Comparison of ENCODE assay signal across 25 cellular contexts in genomic region chr14:29652586-29652985, GRCh38.
DNase-seq lines count a peak whose midpoint lies in the region; ATAC-seq and TF ChIP-seq lines count a peak whose summit lies in the region.
"Had no signal": no experiment of that assay in that cellular context is flagged by ENCODE, and none has a peak within 500 bp of the region (broad histone marks: within the 10 kb centered on the region; RNA-seq: fewer than 3 reads in every experiment).

No MANE protein-coding gene starts in this region.

- H3K4me3 Mint-ChIP-seq in stimulated activated effector memory CD8-positive, alpha-beta T cell treated with anti-CD3 and anti-CD28 coated beads, Interleukin-12 subunit alpha, Interleukin-12 subunit beta, amount 100 ng/mL, for 72 hours, result no peak overlapping the region

- peaks cover 18% of the 10 kb centered on the region for H3K9me3 Mint-ChIP-seq in stimulated activated effector memory CD8-positive, alpha-beta T cell treated with anti-CD3 and anti-CD28 coated beads, Interleukin-12 subunit alpha, Interleukin-12 subunit beta, amount 100 ng/mL, for 72 hours

- no peak overlapping the region for H3K27ac Mint-ChIP-seq in stimulated activated effector memory CD8-positive, alpha-beta T cell treated with anti-CD3 and anti-CD28 coated beads, Interleukin-12 subunit alpha, Interleukin-12 subunit beta, amount 100 ng/mL, for 72 hours

- H3K36me3 ChIP-seq in adipocyte (ENCODE audit: control insufficient read depth, insufficient read depth, low read length, severe bottlenecking), result peaks cover 23% of the 10 kb centered on the region
- H3K36me3 ChIP-seq: MG63 had no signal

- no peak overlapping the region for H3K9ac ChIP-seq in adipocyte (ENCODE audit: low read length)
- H3K9ac ChIP-seq: SK-N-SH had no signal

- H3K4me1 ChIP-seq in adipocyte (ENCODE audit: control insufficient read depth, insufficient read depth, low read length), result peaks cover 38% of the 10 kb centered on the region

- TF ChIP-seq CTCF in AG10803 (conservative IDR thresholded peaks at IDR 0.05; ENCODE audit: low read length), result no peak
- TF ChIP-seq CTCF in choroid plexus epithelial cell (conservative IDR thresholded peaks at IDR 0.05; ENCODE audit: low read depth, low read length), result no peak
- TF ChIP-seq CTCF in omental fat pad (IDR thresholded peaks at IDR 0.05), result no peak

- H3K4me3 ChIP-seq in AG10803 (ENCODE audit: low read length) (no peak overlapping the region), adipocyte (ENCODE audit: low read length) (no peak overlapping the region), choroid plexus epithelial cell (ENCODE audit: low read depth, low read length) (no peak overlapping the region)
- H3K4me3 ChIP-seq: GM12878, MG63 had no signal

- H3K36me3 Mint-ChIP-seq in stimulated activated effector memory CD8-positive, alpha-beta T cell treated with anti-CD3 and anti-CD28 coated beads, Interleukin-12 subunit alpha, Interleukin-12 subunit beta, amount 100 ng/mL, for 72 hours, result no peaks in the 10 kb centered on the region

- H3K4me1 Mint-ChIP-seq in stimulated activated effector memory CD8-positive, alpha-beta T cell treated with anti-CD3 and anti-CD28 coated beads, Interleukin-12 subunit alpha, Interleukin-12 subunit beta, amount 100 ng/mL, for 72 hours, result no peaks in the 10 kb centered on the region

- no peaks in the 10 kb centered on the region for H3K27me3 ChIP-seq in adipocyte (replicated peaks; ENCODE audit: control insufficient read depth, insufficient read depth, low read length)
- H3K27me3 ChIP-seq: MG63 had no signal

- peak; percentile 50 for ATAC-seq in omental fat pad (ENCODE audit: low FRiP score)
- no peak for ATAC-seq in HG02981 (IDR thresholded peaks at IDR 0.05; ENCODE audit: unreplicated experiment)
- no peak for ATAC-seq in HG03469 (IDR thresholded peaks at IDR 0.05; ENCODE audit: unreplicated experiment)
- no peak for ATAC-seq in HG03095 (IDR thresholded peaks at IDR 0.05; ENCODE audit: unreplicated experiment)
- ATAC-seq in stimulated activated effector memory CD8-positive, alpha-beta T cell treated with anti-CD3 and anti-CD28 coated beads, Interleukin-12 subunit alpha, Interleukin-12 subunit beta, amount 100 ng/mL, for 72 hours, result no peak
- ATAC-seq: GM12878, HCT116, PC-3 had no signal

- H3K9me3 ChIP-seq in adipocyte (ENCODE audit: control insufficient read depth, low read length), result peaks cover 29% of the 10 kb centered on the region
- H3K9me3 ChIP-seq: MG63 had no signal

- peak; percentile 44 for DNase-seq in AG10803 (ENCODE audit: low read depth)
- DNase-seq in adipocyte (ENCODE audit: low read depth), result peak; percentile 22
- peak; percentile 44 for DNase-seq in choroid plexus epithelial cell (ENCODE audit: low read depth)
- DNase-seq in omental fat pad (ENCODE audit: low spot score), result no peak
- DNase-seq in stimulated activated effector memory CD8-positive, alpha-beta T cell treated with anti-CD3 and anti-CD28 coated beads, Interleukin-12 subunit alpha, Interleukin-12 subunit beta, amount 100 ng/mL, for 72 hours (ENCODE audit: low spot score in 2 of 2), result no peak
- DNase-seq: 8988T, ACHN, EL, GDM1, KG1, MG63, NCI-H1105 treated with DMSO at 0.1 percent for 48 hours, NCI-H146, NCI-H1930, NCI-H2107, NCI-H446, NCI-H524 treated with DMSO at 0.1 percent for 48 hours, NCI-H774, PC-3, SK-N-SH had no signal

Comparison
In these comparisons a context has a peak if more than half of its experiments do, and no peak if none do; other contexts are left out.
1. DNase-seq: peak in AG10803 (single experiment), adipocyte (single experiment) and choroid plexus epithelial cell (single experiment); none in omental fat pad (single experiment) and stimulated activated effector memory CD8-positive, alpha-beta T cell treated with anti-CD3 and anti-CD28 coated beads, Interleukin-12 subunit alpha, Interleukin-12 subunit beta, amount 100 ng/mL, for 72 hours (0 of 2).